In the genomic region with DNA sequence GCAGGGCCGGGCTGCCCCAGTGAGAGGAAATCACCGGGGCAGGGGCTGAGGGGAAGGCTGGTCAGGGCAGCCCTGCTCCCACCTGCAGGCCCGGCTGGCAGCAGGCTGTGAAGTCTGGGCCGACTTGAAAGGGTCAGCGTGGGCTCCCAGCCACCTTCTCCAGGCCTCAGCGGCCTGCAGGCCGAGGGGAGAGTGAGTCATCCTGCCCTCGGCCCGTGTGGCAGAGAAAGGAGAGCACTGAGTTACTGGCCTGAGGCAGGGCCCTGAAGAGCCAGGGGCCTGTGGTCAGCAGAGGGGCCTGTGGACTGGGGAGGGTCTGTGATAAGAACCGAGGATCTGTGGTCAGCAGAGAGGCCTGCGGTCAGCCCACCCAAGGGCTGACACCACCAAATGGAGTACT, we compare ENCODE assay signal across 23 cellular contexts.
A peak's percentile ranks its signal among the peaks of the same experiment; 100 is the strongest.
DNase-seq lines count a peak whose midpoint lies in the region; ATAC-seq and TF ChIP-seq lines count a peak whose summit lies in the region.
"Had no signal": no experiment of that assay in that cellular context is flagged by ENCODE, and none has a peak within 500 bp of the region (broad histone marks: within the 10 kb centered on the region; RNA-seq: fewer than 3 reads in every experiment).

No MANE protein-coding gene starts in this region.

- no peaks in the 10 kb centered on the region for H3K79me2 ChIP-seq in HCT116 (ENCODE audit: insufficient read depth, low read length)

- no peak for TF ChIP-seq POLR2A in HCT116 (IDR thresholded peaks at IDR 0.05; ENCODE audit: borderline replicate concordance, extremely low read depth, insufficient read depth, insufficient read length)

- no peaks in the 10 kb centered on the region for H3K4me1 ChIP-seq in HCT116 (ENCODE audit: control insufficient read depth in 1 of 2, insufficient read depth in 2 of 2, low read length in 2 of 2)
- H3K4me1 ChIP-seq: stomach had no signal

- no peak overlapping the region for H3K27ac ChIP-seq in HCT116 (ENCODE audit: low read depth, low read length)
- H3K27ac ChIP-seq: BLaER1 treated with 17β-estradiol and CSF1 and Interleukin-3, amounts not matched to agents 10 nM and 100 nM; dorsolateral prefrontal cortex; heart right ventricle; stomach had no signal

- RAD21 ChIA-PET in HCT116 (lab: Charles Lee; ENCODE audit: low non-redundant PET in 1 of 2, low total read pairs in 2 of 2, uncharacterized antibody in 2 of 2, unreplicated experiment in 2 of 2), result no interaction called here

- DNase-seq in A172 (ENCODE audit: low spot score) (peak; percentile 5), HCT116 (ENCODE audit: low read depth, low spot score) (no peak), chondrocyte (ENCODE audit: low spot score) (no peak), SKM-1 treated with dmso at 0.1 percent for 144 hours (lab: John Stamatoyannopoulos, UW; ENCODE audit: unreplicated experiment) (no peak), NCI-H2029 (lab: John Stamatoyannopoulos, UW) (no peak)
- no peak for DNase-seq in stimulated activated naive CD8-positive, alpha-beta T cell treated with anti-CD3 and anti-CD28 coated beads, Interleukin-15, amount 100 ng/mL, for 72 hours
- DNase-seq: activated CD4-positive, alpha-beta T cell treated with anti-CD3 and anti-CD28 coated beads for 48 hours; activated naive CD4-positive, alpha-beta T cell treated with anti-CD3 and anti-CD28 coated beads, Interleukin-2, amount 50 U/mL, for 16 hours; dorsolateral prefrontal cortex; heart right ventricle; MV-4-11; NCI-H187; NCI-H226; PC-3; stomach; T-helper 1 cell had no signal

- no peak overlapping the region for H3K4me2 ChIP-seq in HCT116 (ENCODE audit: low read length)
- H3K4me2 ChIP-seq: BLaER1 treated with 17β-estradiol and CSF1 and Interleukin-3, amounts not matched to agents 10 nM and 100 nM had no signal

- H3K36me3 Mint-ChIP-seq in chondrocyte (ENCODE audit: low read depth), result no peaks in the 10 kb centered on the region
- no peaks in the 10 kb centered on the region for H3K36me3 Mint-ChIP-seq in nephron (ENCODE audit: low read depth)
- H3K36me3 Mint-ChIP-seq: type B pancreatic cell had no signal

- H3K27me3 ChIP-seq in HCT116 (ENCODE audit: insufficient read depth, low read length), result no peaks in the 10 kb centered on the region
- H3K27me3 ChIP-seq: BLaER1 treated with 17β-estradiol and CSF1 and Interleukin-3, amounts not matched to agents 10 nM and 100 nM had no signal

- CTCF ChIA-PET in HCT116 (lab: Charles Lee), result no interaction called here

- H3K4me1 Mint-ChIP-seq in chondrocyte (ENCODE audit: low read depth) (peaks cover 27% of the 10 kb centered on the region), nephron (peaks cover 33% of the 10 kb centered on the region)
- H3K4me1 Mint-ChIP-seq in stimulated activated naive CD8-positive, alpha-beta T cell treated with anti-CD3 and anti-CD28 coated beads, Interleukin-15, amount 100 ng/mL, for 72 hours, result peaks cover 12% of the 10 kb centered on the region
- H3K4me1 Mint-ChIP-seq: central memory CD8-positive, alpha-beta T cell had no signal

- no peak for TF ChIP-seq RAD21 in HCT116 (IDR thresholded peaks at IDR 0.05; ENCODE audit: low read depth)

- H3K4me3 Mint-ChIP-seq in chondrocyte (ENCODE audit: unreplicated experiment), result no peak overlapping the region
- H3K4me3 Mint-ChIP-seq in nephron, result no peak overlapping the region
- no peak overlapping the region for H3K4me3 Mint-ChIP-seq in stimulated activated naive CD8-positive, alpha-beta T cell treated with anti-CD3 and anti-CD28 coated beads, Interleukin-15, amount 100 ng/mL, for 72 hours
- H3K4me3 Mint-ChIP-seq: central memory CD8-positive, alpha-beta T cell; type B pancreatic cell had no signal

- intact Hi-C loops in HCT116 (cut with micrococcal nuclease), result no loop called here

- no peak overlapping the region for H3K4me3 ChIP-seq in HCT116 (replicated peaks in 1 of 2; ENCODE audit: low read depth in 1 of 2, low read length in 2 of 2)
- H3K4me3 ChIP-seq: BLaER1 treated with 17β-estradiol and CSF1 and Interleukin-3, amounts not matched to agents 10 nM and 100 nM; dorsolateral prefrontal cortex; heart right ventricle; K562; lung; stomach had no signal

- no peak overlapping the region for H3K9ac ChIP-seq in HCT116 (ENCODE audit: low read length)
- H3K9ac ChIP-seq: BLaER1 treated with 17β-estradiol and CSF1 and Interleukin-3, amounts not matched to agents 10 nM and 100 nM had no signal

- no peak overlapping the region for H2AFZ ChIP-seq in HCT116 (ENCODE audit: low read depth, low read length, poor library complexity, severe bottlenecking)

- H3K27ac Mint-ChIP-seq in chondrocyte (ENCODE audit: unreplicated experiment) (peak overlapping the region; percentile 20), nephron (peak overlapping the region in 2 of 3 experiments; percentile 61 to 82)
- H3K27ac Mint-ChIP-seq in stimulated activated naive CD8-positive, alpha-beta T cell treated with anti-CD3 and anti-CD28 coated beads, Interleukin-15, amount 100 ng/mL, for 72 hours, result no peak overlapping the region
- H3K27ac Mint-ChIP-seq: type B pancreatic cell had no signal

- H4K20me1 ChIP-seq in HCT116 (ENCODE audit: insufficient read depth), result no peaks in the 10 kb centered on the region

- POLR2A ChIA-PET in HCT116 (lab: Charles Lee), result no interaction called here

- H3K36me3 ChIP-seq in HCT116 (ENCODE audit: control insufficient read depth in 1 of 2, insufficient read depth in 2 of 2, low read length in 2 of 2), result no peaks in the 10 kb centered on the region
- H3K36me3 ChIP-seq: BLaER1 treated with 17β-estradiol and CSF1 and Interleukin-3, amounts not matched to agents 10 nM and 100 nM; heart right ventricle; stomach had no signal

- H3K27me3 Mint-ChIP-seq in chondrocyte (ENCODE audit: low read depth) (peaks cover 7% of the 10 kb centered on the region), nephron (ENCODE audit: low read depth) (peaks cover 20% of the 10 kb centered on the region)
- peaks cover 18% of the 10 kb centered on the region for H3K27me3 Mint-ChIP-seq in stimulated activated naive CD8-positive, alpha-beta T cell treated with anti-CD3 and anti-CD28 coated beads, Interleukin-15, amount 100 ng/mL, for 72 hours

- no TSS peak for BruUV-seq in HCT116 (replicated peaks; lab: Mats Ljungman, UMichigan)

- TF ChIP-seq CTCF in HCT116 (IDR thresholded peaks at IDR 0.05 in 2 of 3, conservative IDR thresholded peaks at IDR 0.05 in 1 of 3; ENCODE audit: borderline replicate concordance in 1 of 3, insufficient read depth in 1 of 3, low read depth in 2 of 3, low read length in 2 of 3) (no peak), chondrocyte (IDR thresholded peaks at IDR 0.05) (no peak), nephron (IDR thresholded peaks at IDR 0.05; ENCODE audit: unreplicated experiment in 3 of 3) (no peak)

- no peaks in the 10 kb centered on the region for H3K9me3 ChIP-seq in HCT116 (ENCODE audit: control insufficient read depth in 1 of 2, insufficient read depth in 1 of 2, low read depth in 1 of 2, low read length in 2 of 2)
- H3K9me3 ChIP-seq: heart right ventricle, stomach had no signal

- H3K9me2 ChIP-seq in HCT116 (ENCODE audit: insufficient read depth), result no peaks in the 10 kb centered on the region

- no peaks in the 10 kb centered on the region for H3K9me3 Mint-ChIP-seq in chondrocyte (ENCODE audit: low read depth)
- H3K9me3 Mint-ChIP-seq in nephron, result no peaks in the 10 kb centered on the region
- no peaks in the 10 kb centered on the region for H3K9me3 Mint-ChIP-seq in stimulated activated naive CD8-positive, alpha-beta T cell treated with anti-CD3 and anti-CD28 coated beads, Interleukin-15, amount 100 ng/mL, for 72 hours
- H3K9me3 Mint-ChIP-seq: central memory CD8-positive, alpha-beta T cell; type B pancreatic cell had no signal

- ATAC-seq in HCT116 (0 out of 2 replicates have a peak, but pooled peaks have one; percentile 27), HG02970 (IDR thresholded peaks at IDR 0.05; ENCODE audit: low FRiP score, unreplicated experiment) (no peak)
- ATAC-seq in stimulated activated naive CD8-positive, alpha-beta T cell treated with anti-CD3 and anti-CD28 coated beads, Interleukin-15, amount 100 ng/mL, for 72 hours, result no peak
- ATAC-seq: K562, PC-3 had no signal

TF ChIP-seq in HCT116, 20 proteins besides CTCF, POLR2A, EP300 and RAD21:
- TF ChIP-seq EGR1 (IDR thresholded peaks at IDR 0.05; ENCODE audit: low read depth), result no peak
- no peak for TF ChIP-seq EZH2phosphoT487 (IDR thresholded peaks at IDR 0.05; ENCODE audit: borderline replicate concordance)
- no peak for TF ChIP-seq TCF7L2 (IDR thresholded peaks at IDR 0.05; ENCODE audit: borderline replicate concordance, extremely low read depth, insufficient read depth, insufficient read length)
- no peak for TF ChIP-seq EZH2 (IDR thresholded peaks at IDR 0.05)
- TF ChIP-seq, protein P1, sequence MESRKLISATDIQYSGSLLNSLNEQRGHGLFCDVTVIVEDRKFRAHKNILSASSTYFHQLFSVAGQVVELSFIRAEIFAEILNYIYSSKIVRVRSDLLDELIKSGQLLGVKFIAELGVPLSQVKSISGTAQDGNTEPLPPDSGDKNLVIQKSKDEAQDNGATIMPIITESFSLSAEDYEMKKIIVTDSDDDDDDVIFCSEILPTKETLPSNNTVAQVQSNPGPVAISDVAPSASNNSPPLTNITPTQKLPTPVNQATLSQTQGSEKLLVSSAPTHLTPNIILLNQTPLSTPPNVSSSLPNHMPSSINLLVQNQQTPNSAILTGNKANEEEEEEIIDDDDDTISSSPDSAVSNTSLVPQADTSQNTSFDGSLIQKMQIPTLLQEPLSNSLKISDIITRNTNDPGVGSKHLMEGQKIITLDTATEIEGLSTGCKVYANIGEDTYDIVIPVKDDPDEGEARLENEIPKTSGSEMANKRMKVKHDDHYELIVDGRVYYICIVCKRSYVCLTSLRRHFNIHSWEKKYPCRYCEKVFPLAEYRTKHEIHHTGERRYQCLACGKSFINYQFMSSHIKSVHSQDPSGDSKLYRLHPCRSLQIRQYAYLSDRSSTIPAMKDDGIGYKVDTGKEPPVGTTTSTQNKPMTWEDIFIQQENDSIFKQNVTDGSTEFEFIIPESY (IDR thresholded peaks at IDR 0.05; ENCODE audit: extremely low read depth, insufficient replicate concordance, low read length), result no peak
- TF ChIP-seq, protein P2, sequence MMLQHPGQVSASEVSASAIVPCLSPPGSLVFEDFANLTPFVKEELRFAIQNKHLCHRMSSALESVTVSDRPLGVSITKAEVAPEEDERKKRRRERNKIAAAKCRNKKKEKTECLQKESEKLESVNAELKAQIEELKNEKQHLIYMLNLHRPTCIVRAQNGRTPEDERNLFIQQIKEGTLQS (IDR thresholded peaks at IDR 0.05), result no peak
- TF ChIP-seq ZNF274 (IDR thresholded peaks at IDR 0.05; ENCODE audit: low read depth, low read length), result no peak
- TF ChIP-seq ZFX (IDR thresholded peaks at IDR 0.05), result no peak
- no peak for TF ChIP-seq MAX (IDR thresholded peaks at IDR 0.05)
- no peak for TF ChIP-seq CEBPB (IDR thresholded peaks at IDR 0.05; ENCODE audit: low read depth)
- TF ChIP-seq CBX3 (IDR thresholded peaks at IDR 0.05; ENCODE audit: low read depth), result no peak
TF ChIP-seq in HCT116: peak in this region for 0.

Comparison
In these comparisons a context has a peak if more than half of its experiments do, and no peak if none do; other contexts are left out.
1. H3K27ac Mint-ChIP-seq: peak in chondrocyte (single experiment) and nephron (2 of 3); none in stimulated activated naive CD8-positive, alpha-beta T cell treated with anti-CD3 and anti-CD28 coated beads, Interleukin-15, amount 100 ng/mL, for 72 hours (0 of 2).